In genomic region chr1:207919523-207920210, GRCh38 we compare ENCODE assay signal across 16 cellular contexts. TPM values are rescaled to one million over a fixed set of nuclear protein-coding genes. Genes with fewer than 3 reads are reported as not detected.
DNase-seq lines count a peak whose midpoint lies in the region; ATAC-seq, FAIRE-seq and TF ChIP-seq lines count a peak whose summit lies in the region.
"Had no signal": no experiment of that assay in that cellular context is flagged by ENCODE, and none has a peak within 500 bp of the region (broad histone marks: within the 10 kb centered on the region; RNA-seq: fewer than 3 reads in every experiment).

No MANE protein-coding gene starts in this region.

- H3K27ac ChIP-seq in upper lobe of right lung: no peak overlapping the region

- H3K27me3 Mint-ChIP-seq in activated CD8-positive, alpha-beta T cell treated with anti-CD3 and anti-CD28 coated beads for 36 hours: peaks cover 18% of the 10 kb centered on the region

- DNase-seq in SIG-M5 treated with dmso at 0.1 percent for 504 hours (lab: John Stamatoyannopoulos, UW; ENCODE audit: unreplicated experiment) (peak; percentile 30), SIG-M5 (lab: John Stamatoyannopoulos, UW) (no peak), left kidney (ENCODE audit: low read depth, low spot score) (peak; percentile 20), upper lobe of right lung (no peak), NCI-H69 (lab: John Stamatoyannopoulos, UW) (no peak), NCI-H526 treated with DMSO at 0.1 percent for 48 hours (lab: John Stamatoyannopoulos, UW) (no peak)
- no peak for DNase-seq in activated CD8-positive, alpha-beta T cell treated with anti-CD3 and anti-CD28 coated beads for 36 hours
- DNase-seq: activated CD4-positive, alpha-beta T cell treated with anti-CD3 and anti-CD28 coated beads, Interleukin-2, amount 50 U/mL, for 48 hours; HFFc6; NCI-H2227 treated with DMSO at 0.1 percent for 48 hours; T-helper 2 cell had no signal

- POLR2A ChIA-PET in activated CD8-positive, alpha-beta T cell treated with anti-CD3 and anti-CD28 coated beads for 36 hours (lab: Charles Lee): no interaction called here

- H3K27me3 ChIP-seq in upper lobe of right lung: no peaks in the 10 kb centered on the region
- H3K27me3 ChIP-seq: hepatocyte had no signal

- H3K36me3 ChIP-seq in upper lobe of right lung: no peaks in the 10 kb centered on the region
- H3K36me3 ChIP-seq: thoracic aorta had no signal

- no peaks in the 10 kb centered on the region for H3K9me3 Mint-ChIP-seq in activated CD8-positive, alpha-beta T cell treated with anti-CD3 and anti-CD28 coated beads for 36 hours
- H3K9me3 Mint-ChIP-seq: HFFc6 had no signal

- H3K4me3 ChIP-seq in upper lobe of right lung: no peak overlapping the region
- H3K4me3 ChIP-seq: hepatocyte, skin epidermis, thoracic aorta had no signal

- no peaks in the 10 kb centered on the region for H3K9me3 ChIP-seq in upper lobe of right lung
- H3K9me3 ChIP-seq: thoracic aorta had no signal

- H3K4me3 Mint-ChIP-seq in activated CD8-positive, alpha-beta T cell treated with anti-CD3 and anti-CD28 coated beads for 36 hours: no peak overlapping the region
- H3K4me3 Mint-ChIP-seq: HFFc6 had no signal

- ATAC-seq in upper lobe of right lung: peak; percentile 45
- ATAC-seq in activated CD8-positive, alpha-beta T cell treated with anti-CD3 and anti-CD28 coated beads for 36 hours: no peak

- H3K4me1 Mint-ChIP-seq in activated CD8-positive, alpha-beta T cell treated with anti-CD3 and anti-CD28 coated beads for 36 hours (ENCODE audit: low read depth): no peaks in the 10 kb centered on the region

- CTCF ChIA-PET in activated CD8-positive, alpha-beta T cell treated with anti-CD3 and anti-CD28 coated beads for 36 hours (lab: Charles Lee): interaction anchor here (1.0 to 1.7 kb wide), 3 partner anchors 33 to 43 kb away, joined by 3 to 4 read pairs (median 4); no protein-coding TSS in a partner anchor

- TF ChIP-seq CTCF in upper lobe of right lung (IDR thresholded peaks at IDR 0.05): no peak
- TF ChIP-seq CTCF in activated CD8-positive, alpha-beta T cell treated with anti-CD3 and anti-CD28 coated beads for 36 hours (IDR thresholded peaks at IDR 0.05): no peak

- intact Hi-C loops in upper lobe of right lung (cut with DNase I): no loop called here
- intact Hi-C loops in activated CD8-positive, alpha-beta T cell treated with anti-CD3 and anti-CD28 coated beads for 36 hours (cut with micrococcal nuclease): no loop called here

- FAIRE-seq in endometrium (lab: Jason Lieb, UNC): peak; percentile 77
- FAIRE-seq: A204.1 had no signal

- no peak overlapping the region for H3K27ac Mint-ChIP-seq in activated CD8-positive, alpha-beta T cell treated with anti-CD3 and anti-CD28 coated beads for 36 hours
- H3K27ac Mint-ChIP-seq: HFFc6 had no signal

- H3K36me3 Mint-ChIP-seq in activated CD8-positive, alpha-beta T cell treated with anti-CD3 and anti-CD28 coated beads for 36 hours (ENCODE audit: low read depth): no peaks in the 10 kb centered on the region

- peaks cover 46% of the 10 kb centered on the region for H3K4me1 ChIP-seq in upper lobe of right lung

RNA-seq across cellular contexts. Expression of gene CD34, which starts 8.7 kb away (rescaled TPM):
- total RNA-seq in upper lobe of right lung: 50.7 TPM
- total RNA-seq in activated CD8-positive, alpha-beta T cell treated with anti-CD3 and anti-CD28 coated beads for 36 hours: under 1 TPM; 0.04 to 0.05 TPM

Comparison
In these comparisons a context has a peak if more than half of its experiments do, and no peak if none do; other contexts are left out.
1. DNase-seq: peak in SIG-M5 treated with dmso at 0.1 percent for 504 hours (single experiment) and left kidney (single experiment); none in SIG-M5 (single experiment), upper lobe of right lung (single experiment), activated CD8-positive, alpha-beta T cell treated with anti-CD3 and anti-CD28 coated beads for 36 hours (single experiment), NCI-H69 (single experiment) and NCI-H526 treated with DMSO at 0.1 percent for 48 hours (single experiment).
2. RNA of gene CD34, which starts 8.7 kb away (total RNA-seq): 50.7 TPM in upper lobe of right lung (single experiment); 0.04 to 0.05 TPM in activated CD8-positive, alpha-beta T cell treated with anti-CD3 and anti-CD28 coated beads for 36 hours; every median in the first group is over 10 times any median in the second.